ENCODE assay signal across 9 cellular contexts in the genomic region with DNA sequence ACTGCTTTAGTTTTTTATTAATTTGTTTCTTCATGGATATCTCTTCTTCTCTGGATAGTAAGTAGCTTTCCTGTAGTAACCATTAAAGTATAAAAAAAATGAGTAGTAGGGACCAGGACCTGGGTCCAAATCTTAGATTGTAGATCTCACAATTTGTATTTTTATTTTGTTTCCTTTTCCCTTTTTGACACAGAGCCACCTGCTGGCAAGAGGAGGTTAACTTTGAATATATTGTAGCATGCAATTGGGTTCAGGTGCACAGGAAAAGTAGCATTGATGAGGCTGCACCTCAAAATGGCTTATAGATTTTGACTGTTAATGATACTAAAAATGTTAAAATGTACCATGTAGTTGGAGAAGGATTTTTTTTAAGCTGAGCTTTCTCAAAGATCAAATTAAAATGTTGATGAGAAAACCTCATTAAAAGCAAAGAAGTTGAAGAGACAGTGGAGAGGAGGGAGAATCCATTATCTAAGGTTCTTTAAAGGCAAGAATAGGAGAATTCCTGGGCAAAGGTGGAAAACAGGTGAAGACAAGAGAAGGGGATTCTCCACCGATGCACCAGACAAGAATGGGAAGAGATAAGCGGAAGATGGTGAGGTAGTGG. TPM values are rescaled to one million over a fixed set of nuclear protein-coding genes. Genes with fewer than 3 reads are reported as not detected.
DNase-seq lines count a peak whose midpoint lies in the region; ATAC-seq and TF ChIP-seq lines count a peak whose summit lies in the region.
"Had no signal": no experiment of that assay in that cellular context is flagged by ENCODE, and none has a peak within 500 bp of the region (broad histone marks: within the 10 kb centered on the region; RNA-seq: fewer than 3 reads in every experiment).

No MANE protein-coding gene starts in this region.

- H3K79me1 ChIP-seq in mesenchymal stem cell (replicated peaks; ENCODE audit: low read length, poor library complexity, severe bottlenecking): no peaks in the 10 kb centered on the region

- H2AFZ ChIP-seq in smooth muscle cell (ENCODE audit: low read depth) (no peak overlapping the region), mesenchymal stem cell (ENCODE audit: low read depth, low read length) (no peak overlapping the region)

- TF ChIP-seq CTCF in heart right ventricle (IDR thresholded peaks at IDR 0.05) (peak in 7 of 9 donors; percentile 43 to 63 (median 55)), dorsolateral prefrontal cortex (IDR thresholded peaks at IDR 0.05 in 54 of 56, conservative IDR thresholded peaks at IDR 0.05 in 2 of 56; ENCODE audit: low read depth in 1 of 56, partially characterized antibody in 56 of 56) (peak in 53 of 56 donors; percentile 11 to 71 (median 41)), smooth muscle cell (IDR thresholded peaks at IDR 0.05; ENCODE audit: borderline replicate concordance, insufficient read depth, poor library complexity, severe bottlenecking) (peak; percentile 55), vagina (IDR thresholded peaks at IDR 0.05) (peak in 1 of 3 experiments; percentile 16)

- H3K9me3 ChIP-seq in heart right ventricle (no peaks in the 10 kb centered on the region), smooth muscle cell (replicated peaks; ENCODE audit: low read depth) (no peaks in the 10 kb centered on the region), vagina (no peaks in the 10 kb centered on the region), mesenchymal stem cell (ENCODE audit: control insufficient read depth, low read length) (no peaks in the 10 kb centered on the region)

- H3K4me2 ChIP-seq in smooth muscle cell (no peak overlapping the region), mesenchymal stem cell (ENCODE audit: low read length, poor library complexity, severe bottlenecking) (no peak overlapping the region)

- H3K36me3 ChIP-seq in heart right ventricle (no peaks in the 10 kb centered on the region), smooth muscle cell (ENCODE audit: low read depth) (no peaks in the 10 kb centered on the region), vagina (no peaks in the 10 kb centered on the region), mesenchymal stem cell (ENCODE audit: control insufficient read depth in 1 of 2, insufficient read depth in 2 of 2, low read depth in 1 of 2, low read length in 2 of 2) (no peaks in the 10 kb centered on the region)

- no peak overlapping the region for H3K14ac ChIP-seq in mesenchymal stem cell (ENCODE audit: low read length in 2 of 2)

- H2BK12ac ChIP-seq in mesenchymal stem cell (ENCODE audit: low read length in 2 of 2): no peak overlapping the region

- H3K23ac ChIP-seq in mesenchymal stem cell (ENCODE audit: low read length in 2 of 2): no peak overlapping the region

- no peak overlapping the region for H2BK120ac ChIP-seq in mesenchymal stem cell (ENCODE audit: low read depth, low read length)

- no peak overlapping the region for H3K27ac ChIP-seq in heart right ventricle
- no peak overlapping the region for H3K27ac ChIP-seq in dorsolateral prefrontal cortex
- H3K27ac ChIP-seq in smooth muscle cell (ENCODE audit: low read depth): no peak overlapping the region
- no peak overlapping the region for H3K27ac ChIP-seq in vagina
- H3K27ac ChIP-seq in mesenchymal stem cell (ENCODE audit: low read length, poor library complexity, severe bottlenecking): no peak overlapping the region

- no peak overlapping the region for H3K4ac ChIP-seq in mesenchymal stem cell (ENCODE audit: low read depth in 1 of 2, low read length in 2 of 2)

- H4K20me1 ChIP-seq in smooth muscle cell (ENCODE audit: low read depth): no peaks in the 10 kb centered on the region

- intact Hi-C loops in heart right ventricle (cut with DNase I): loop anchor here in 3 of 10 donors (5.0 to 10.0 kb wide), 3 partner anchors 59 to 86 kb away; no protein-coding TSS in a partner anchor
- intact Hi-C loops in Right ventricle myocardium inferior (cut with DNase I): loop anchor here (5.0 to 10.0 kb wide), 2 partner anchors 56 to 599 kb away; no protein-coding TSS in a partner anchor
- intact Hi-C loops in dorsolateral prefrontal cortex (cut with DNase I): loop anchor here in 1 of 2 donors (10.0 kb wide), 1 partner anchor 86 kb away; no protein-coding TSS in a partner anchor
- intact Hi-C loops in vagina (cut with DNase I): no loop called here

- no peak for TF ChIP-seq POLR2A in vagina (IDR thresholded peaks at IDR 0.05)

- H2BK5ac ChIP-seq in mesenchymal stem cell (ENCODE audit: low read depth, low read length, poor library complexity, severe bottlenecking): no peak overlapping the region

- H3K79me2 ChIP-seq in smooth muscle cell (ENCODE audit: low read depth): no peaks in the 10 kb centered on the region

- ATAC-seq in heart right ventricle (no peak), Right ventricle myocardium inferior (no peak)
- ATAC-seq: activated naive CD4-positive, alpha-beta T cell treated with anti-CD3 and anti-CD28 coated beads, Interleukin-2, amount 50 U/mL, for 72 hours had no signal

- H4K8ac ChIP-seq in mesenchymal stem cell (ENCODE audit: low read length): no peak overlapping the region

- no peak overlapping the region for H3K18ac ChIP-seq in mesenchymal stem cell (ENCODE audit: low read depth in 1 of 2, low read length in 2 of 2)

- H3K4me1 ChIP-seq in heart right ventricle (no peaks in the 10 kb centered on the region), smooth muscle cell (ENCODE audit: low read depth) (no peaks in the 10 kb centered on the region), vagina (no peaks in the 10 kb centered on the region), mesenchymal stem cell (ENCODE audit: control insufficient read depth, insufficient read depth, low read depth, low read length) (no peaks in the 10 kb centered on the region)

- DNase-seq in heart right ventricle: no peak
- DNase-seq in Right ventricle myocardium inferior (ENCODE audit: missing footprints): no peak
- DNase-seq in LoVo (ENCODE audit: low spot score): peak; percentile 40
- DNase-seq in dorsolateral prefrontal cortex: no peak
- DNase-seq in smooth muscle cell (lab: John Stamatoyannopoulos, UW; ENCODE audit: unreplicated experiment): no peak
- DNase-seq in vagina (ENCODE audit: extremely low spot score in 2 of 2): no peak
- DNase-seq in mesenchymal stem cell: no peak
- DNase-seq in OCI-M2 (lab: John Stamatoyannopoulos, UW; ENCODE audit: unreplicated experiment): no peak

- no peaks in the 10 kb centered on the region for H3K27me3 ChIP-seq in heart right ventricle
- H3K27me3 ChIP-seq in dorsolateral prefrontal cortex: peaks cover 0 to 6% (median 0%) of the 10 kb centered on the region in 45 donors
- no peaks in the 10 kb centered on the region for H3K27me3 ChIP-seq in smooth muscle cell (ENCODE audit: low read depth)
- no peaks in the 10 kb centered on the region for H3K27me3 ChIP-seq in vagina
- peaks cover 0 to 7% of the 10 kb centered on the region in 2 experiments for H3K27me3 ChIP-seq in mesenchymal stem cell (ENCODE audit: control insufficient read depth in 1 of 2, insufficient read depth in 1 of 2, low read length in 2 of 2)

- no peaks in the 10 kb centered on the region for H3F3A ChIP-seq in smooth muscle cell (ENCODE audit: low read depth)

- H3K4me3 ChIP-seq in heart right ventricle: no peak overlapping the region
- no peak overlapping the region for H3K4me3 ChIP-seq in dorsolateral prefrontal cortex
- no peak overlapping the region for H3K4me3 ChIP-seq in smooth muscle cell
- H3K4me3 ChIP-seq in vagina: no peak overlapping the region
- H3K4me3 ChIP-seq in mesenchymal stem cell (ENCODE audit: insufficient read depth in 1 of 2, low read depth in 1 of 2, low read length in 2 of 2): no peak overlapping the region

- 81% methylated on average over 2 of the region's 2 CpGs for WGBS in heart right ventricle, 2 donors
- WGBS in smooth muscle cell (ENCODE audit: low lambda C conversion rate): 96% methylated on average over 2 of the region's 2 CpGs
- 97% methylated on average over 2 of the region's 2 CpGs for WGBS in mesenchymal stem cell

- H3K9ac ChIP-seq in smooth muscle cell (ENCODE audit: low read depth) (no peak overlapping the region), mesenchymal stem cell (ENCODE audit: low read length) (no peak overlapping the region)

- H2BK15ac ChIP-seq in mesenchymal stem cell (ENCODE audit: low read depth, poor library complexity, severe bottlenecking): no peak overlapping the region

- H4K91ac ChIP-seq in mesenchymal stem cell (ENCODE audit: low read length): no peak overlapping the region

- no peak overlapping the region for H2AK5ac ChIP-seq in mesenchymal stem cell (ENCODE audit: low read length, severe bottlenecking)

RNA-seq across cellular contexts. Expression of a gene that starts 48.3 kb away (rescaled TPM):
- total RNA-seq in heart right ventricle (1 to 10 TPM in 7 of 10 donors, under 1 TPM in 3; 0.45 to 3.0 (median 1.1) TPM), Right ventricle myocardium inferior (3.1 TPM), dorsolateral prefrontal cortex (1 to 10 TPM in 93 of 120 experiments, under 1 TPM in 21, not detected in 6; 0.29 to 6.2 (median 1.9) TPM), smooth muscle cell (not detected in 2 replicates), vagina (0.98 TPM)
- polyA plus RNA-seq in heart right ventricle (under 1 TPM; 0.13 to 0.73 TPM), smooth muscle cell (not detected in 2 replicates)
- not detected for polyA plus RNA-seq in mesenchymal stem cell (2013, experiment 1 of 2)
- not detected for polyA plus RNA-seq in mesenchymal stem cell (2013, experiment 2 of 2)
